34 cellular contexts compared by ENCODE assay signal in the genomic region with DNA sequence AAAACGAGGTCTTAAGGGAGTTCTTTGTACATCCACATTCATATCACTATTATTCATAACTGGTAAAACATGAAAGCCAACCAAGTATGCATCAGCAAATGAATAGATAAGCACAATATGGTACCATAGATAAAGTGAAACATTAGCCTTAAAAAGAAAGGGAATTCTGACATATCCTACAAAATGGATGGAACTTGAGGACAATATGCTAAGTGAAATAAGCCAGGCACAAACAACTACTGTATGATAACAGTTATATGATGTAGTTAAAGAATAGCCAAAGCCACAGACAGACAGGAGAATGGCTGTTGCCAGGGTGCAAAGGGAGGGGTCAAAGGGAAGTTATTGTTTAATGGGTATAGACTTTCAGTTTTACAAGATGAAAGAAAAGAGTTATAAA.
DNase-seq lines count a peak whose midpoint lies in the region; ATAC-seq, FAIRE-seq and TF ChIP-seq lines count a peak whose summit lies in the region.
"Had no signal": no experiment of that assay in that cellular context is flagged by ENCODE, and none has a peak within 500 bp of the region (broad histone marks: within the 10 kb centered on the region; RNA-seq: fewer than 3 reads in every experiment).

No MANE protein-coding gene starts in this region.

- H3K4me2 ChIP-seq in GM12878 (ENCODE audit: control insufficient read depth, insufficient read depth) = no peak overlapping the region
- no peak overlapping the region for H3K4me2 ChIP-seq in GM23338

- TF ChIP-seq POLR2A in GM12878 (IDR thresholded peaks at IDR 0.05; ENCODE audit: low read depth, low read length) (no peak), transverse colon (IDR thresholded peaks at IDR 0.05) (no peak)

- H3K4me1 Mint-ChIP-seq in activated T-cell treated with anti-CD3 and anti-CD28 coated beads, Interleukin-2, amount 50 U/mL, for 72 hours (ENCODE audit: low read depth) = peaks cover under 1% of the 10 kb centered on the region
- peaks cover 1% of the 10 kb centered on the region; the same call in 2 of the 3 replicates for H3K4me1 Mint-ChIP-seq in GM23338
- H3K4me1 Mint-ChIP-seq in CD4-positive, alpha-beta memory T cell = peaks cover 4 to 15% (median 7%) of the 10 kb centered on the region in 4 donors

- SMC1A ChIA-PET in GM12878 (lab: Charles Lee; ENCODE audit: uncharacterized antibody, unreplicated experiment) = interaction anchor here (0.8 to 1.5 kb wide), 3 partner anchors 9 to 29 kb away, joined by 3 to 7 read pairs (median 3); no protein-coding TSS in a partner anchor

- RAD21 ChIA-PET in GM12878 (lab: Charles Lee; ENCODE audit: unreplicated experiment) = interaction anchor here (1.2 kb wide), 1 partner anchor 35 kb away, joined by 3 read pairs; no protein-coding TSS in a partner anchor

- ATAC-seq in activated T-cell treated with anti-CD3 and anti-CD28 coated beads, Interleukin-2, amount 50 U/mL, for 72 hours (replicated peaks in 1 of 2) = no peak
- ATAC-seq in GM12878 = peak; percentile 68
- no peak for ATAC-seq in GM23338
- ATAC-seq: activated T-helper 17 cell treated with anti-CD3 and anti-CD28 coated beads, Interleukin-2, amount 50 U/mL, for 72 hours; Panc1 had no signal

- 100% methylated on average over 1 of the region's 1 CpG for WGBS in GM12878 (ENCODE audit: insufficient coverage, insufficient replicate concordance, low lambda C conversion rate, missing lambda C conversion rate)
- WGBS in transverse colon (ENCODE audit: low coverage in 1 of 2), 2 donors = 33 to 50% methylated on average over 1 of the region's 1 CpG

- TF ChIP-seq RAD21 in GM12878 (IDR thresholded peaks at IDR 0.05; ENCODE audit: insufficient read depth, low read depth, low read length) = no peak

- no peaks in the 10 kb centered on the region for H3F3A ChIP-seq in GM23338 (replicated peaks; ENCODE audit: low read depth)

- H2AFZ ChIP-seq in GM12878 (ENCODE audit: control insufficient read depth, low read depth, low read length) (no peak overlapping the region), GM23338 (no peak overlapping the region)

- TF ChIP-seq EP300 in GM12878 (IDR thresholded peaks at IDR 0.05; ENCODE audit: borderline replicate concordance in 1 of 2, control insufficient read depth in 1 of 2, low read depth in 2 of 2, low read length in 2 of 2) = no peak
- no peak for TF ChIP-seq EP300 in transverse colon (IDR thresholded peaks at IDR 0.05; ENCODE audit: low read depth)

- H3K9me3 Mint-ChIP-seq in activated T-cell treated with anti-CD3 and anti-CD28 coated beads, Interleukin-2, amount 50 U/mL, for 72 hours = no peaks in the 10 kb centered on the region
- no peaks in the 10 kb centered on the region for H3K9me3 Mint-ChIP-seq in GM23338
- no peaks in the 10 kb centered on the region for H3K9me3 Mint-ChIP-seq in CD4-positive, alpha-beta memory T cell
- H3K9me3 Mint-ChIP-seq: activated CD4-positive, alpha-beta memory T cell treated with anti-CD3 and anti-CD28 coated beads, Interleukin-2, amount 10 ng/mL, durations not matched to agents 7 days and 5 days; activated T-helper 17 cell treated with anti-CD3 and anti-CD28 coated beads, Interleukin-2, amount 50 U/mL, for 72 hours had no signal

- DNase-seq in activated T-cell treated with anti-CD3 and anti-CD28 coated beads, Interleukin-2, amount 50 U/mL, for 72 hours = no peak
- no peak for DNase-seq in activated T-cell treated with anti-CD3 and anti-CD28 coated beads for 4 hours
- DNase-seq in GM12878 (ENCODE audit: low read depth, low spot score) = no peak
- DNase-seq in fibroblast of villous mesenchyme (ENCODE audit: low read depth) = peak; percentile 31
- peak; percentile 65 for DNase-seq in transverse colon
- no peak for DNase-seq in HTR-8/SVneo (ENCODE audit: insufficient read length, low spot score)
- no peak for DNase-seq in GM23338 (ENCODE audit: low spot score)
- no peak for DNase-seq in CD4-positive, alpha-beta memory T cell
- DNase-seq: activated CD4-positive, alpha-beta memory T cell treated with anti-CD3 and anti-CD28 coated beads, Interleukin-2, amount 10 ng/mL, durations not matched to agents 7 days and 5 days; activated CD8-positive, alpha-beta memory T cell treated with anti-CD3 and anti-CD28 coated beads, Interleukin-2, amount 50 U/mL, for 48 hours; activated naive CD4-positive, alpha-beta T cell treated with anti-CD3 and anti-CD28 coated beads, Interleukin-2, amount 50 U/mL, for 16 hours; amniotic stem cell; DMS79; effector CD4-positive, alpha-beta T cell; GOT3; Karpas-422; NCI-H1436 treated with DMSO at 0.1 percent for 48 hours; NCI-H2081 treated with DMSO at 0.1 percent for 48 hours; NCI-H345; NCI-H69; pancreas; retina; SHP77; stimulated activated naive CD4-positive, alpha-beta T cell had no signal

- no peaks in the 10 kb centered on the region for H3K27me3 ChIP-seq in GM12878 (replicated peaks in 1 of 2; ENCODE audit: control insufficient read depth in 2 of 2, insufficient read depth in 2 of 2, low read length in 1 of 2)
- no peaks in the 10 kb centered on the region for H3K27me3 ChIP-seq in transverse colon
- no peaks in the 10 kb centered on the region for H3K27me3 ChIP-seq in GM23338 (ENCODE audit: insufficient read depth)
- no peaks in the 10 kb centered on the region for H3K27me3 ChIP-seq in CD4-positive, alpha-beta memory T cell (ENCODE audit: insufficient read depth, low read length)
- H3K27me3 ChIP-seq: pancreas, suprapubic skin had no signal

- FAIRE-seq in GM12878 (lab: Jason Lieb, UNC) = no peak
- FAIRE-seq in HTR-8/SVneo (lab: Jason Lieb, UNC) = no peak
- FAIRE-seq: G401.6, pancreas, urothelium cell line had no signal

- H3K36me3 ChIP-seq in GM12878 (ENCODE audit: control insufficient read depth in 2 of 2, insufficient read depth in 2 of 2, low read length in 1 of 2) (no peaks in the 10 kb centered on the region), transverse colon (no peaks in the 10 kb centered on the region), GM23338 (ENCODE audit: insufficient read depth) (no peaks in the 10 kb centered on the region)
- H3K36me3 ChIP-seq in CD4-positive, alpha-beta memory T cell (ENCODE audit: insufficient read depth, low read length) = no peaks in the 10 kb centered on the region
- H3K36me3 ChIP-seq: pancreas, suprapubic skin had no signal

- no peaks in the 10 kb centered on the region for H3K79me2 ChIP-seq in GM12878 (ENCODE audit: control insufficient read depth, insufficient read depth, low read length)
- H3K79me2 ChIP-seq in GM23338 (replicated peaks; ENCODE audit: insufficient read depth) = peaks cover 74% of the 10 kb centered on the region

- intact Hi-C loops in GM12878 (cut with micrococcal nuclease; ENCODE audit: unreplicated experiment) = no loop called here
- intact Hi-C loops in transverse colon (cut with DNase I; ENCODE audit: low total_unique reads) = no loop called here
- intact Hi-C loops in CD4-positive, alpha-beta memory T cell (cut with micrococcal nuclease) = no loop called here

- H3K9ac ChIP-seq in GM12878 (ENCODE audit: control insufficient read depth, insufficient read depth, low read length) = no peak overlapping the region

- H3K9me3 ChIP-seq in GM12878 (replicated peaks; ENCODE audit: control insufficient read depth, insufficient read depth, low read length) (no peaks in the 10 kb centered on the region), transverse colon (no peaks in the 10 kb centered on the region)
- no peaks in the 10 kb centered on the region for H3K9me3 ChIP-seq in CD4-positive, alpha-beta memory T cell (ENCODE audit: control insufficient read depth in 1 of 2, low read length in 2 of 2)
- H3K9me3 ChIP-seq: pancreas, suprapubic skin had no signal

- CTCF ChIA-PET in GM12878 (lab: Yijun Ruan, JAX) = no interaction called here
- CTCF ChIA-PET in CD4-positive, alpha-beta memory T cell (lab: Charles Lee; ENCODE audit: partially characterized antibody) = no interaction called here

- TF ChIP-seq CTCF in GM12878 (IDR thresholded peaks at IDR 0.05 in 2 of 3, conservative IDR thresholded peaks at IDR 0.05 in 1 of 3; ENCODE audit: control insufficient read depth in 2 of 3, extremely low read depth in 1 of 3, insufficient read depth in 1 of 3, low read depth in 3 of 3, low read length in 3 of 3) (no peak), fibroblast of villous mesenchyme (IDR thresholded peaks at IDR 0.05; ENCODE audit: insufficient read depth, low read depth, low read length) (no peak), transverse colon (IDR thresholded peaks at IDR 0.05) (no peak), GM23338 (conservative IDR thresholded peaks at IDR 0.05; ENCODE audit: low read depth in 2 of 2) (no peak)

- peak overlapping the region; percentile 17 for H3K27ac Mint-ChIP-seq in activated T-cell treated with anti-CD3 and anti-CD28 coated beads, Interleukin-2, amount 50 U/mL, for 72 hours
- H3K27ac Mint-ChIP-seq in GM23338 = no peak overlapping the region
- H3K27ac Mint-ChIP-seq in CD4-positive, alpha-beta memory T cell = peak overlapping the region in 1 of 7 donors; percentile 54
- H3K27ac Mint-ChIP-seq: activated CD4-positive, alpha-beta memory T cell treated with anti-CD3 and anti-CD28 coated beads, Interleukin-2, amount 10 ng/mL, durations not matched to agents 7 days and 5 days; activated T-helper 17 cell treated with anti-CD3 and anti-CD28 coated beads, Interleukin-2, amount 50 U/mL, for 72 hours; nephron had no signal

- H3K4me3 ChIP-seq in GM12878 (no peak overlapping the region), fibroblast of villous mesenchyme (ENCODE audit: low read depth, low read length) (no peak overlapping the region), transverse colon (no peak overlapping the region), GM23338 (no peak overlapping the region)
- H3K4me3 ChIP-seq in CD4-positive, alpha-beta memory T cell (ENCODE audit: low read length in 2 of 2) = no peak overlapping the region
- H3K4me3 ChIP-seq: pancreas, suprapubic skin had no signal

- no peak overlapping the region for H3K27ac ChIP-seq in GM12878 (ENCODE audit: control insufficient read depth, insufficient read depth)
- peak overlapping the region; percentile 1 to 73 (median 50) for H3K27ac ChIP-seq in transverse colon
- H3K27ac ChIP-seq in GM23338 (ENCODE audit: low read depth) = no peak overlapping the region
- H3K27ac ChIP-seq in CD4-positive, alpha-beta memory T cell (ENCODE audit: low read depth, low read length) = no peak overlapping the region
- H3K27ac ChIP-seq: C4-2B, epithelial cell of prostate, HL-60, pancreas, suprapubic skin had no signal

- H3K4me1 ChIP-seq in GM12878 (ENCODE audit: control insufficient read depth, insufficient read depth, low read length) = no peaks in the 10 kb centered on the region
- peaks cover 3 to 38% (median 21%) of the 10 kb centered on the region in 4 donors for H3K4me1 ChIP-seq in transverse colon
- no peaks in the 10 kb centered on the region for H3K4me1 ChIP-seq in GM23338 (ENCODE audit: insufficient read depth)
- peaks cover 2% of the 10 kb centered on the region for H3K4me1 ChIP-seq in CD4-positive, alpha-beta memory T cell (ENCODE audit: insufficient read depth, low read length)

- no peaks in the 10 kb centered on the region for H3K27me3 Mint-ChIP-seq in activated T-cell treated with anti-CD3 and anti-CD28 coated beads, Interleukin-2, amount 50 U/mL, for 72 hours (ENCODE audit: low read depth)
- H3K27me3 Mint-ChIP-seq in GM23338 (ENCODE audit: insufficient read depth, low read depth, poor library complexity) = peaks cover 1% of the 10 kb centered on the region
- H3K27me3 Mint-ChIP-seq in CD4-positive, alpha-beta memory T cell = no peaks in the 10 kb centered on the region
- H3K27me3 Mint-ChIP-seq: activated CD4-positive, alpha-beta memory T cell treated with anti-CD3 and anti-CD28 coated beads, Interleukin-2, amount 10 ng/mL, durations not matched to agents 7 days and 5 days; activated T-helper 17 cell treated with anti-CD3 and anti-CD28 coated beads, Interleukin-2, amount 50 U/mL, for 72 hours; brain had no signal

- peaks cover 4 to 6% of the 10 kb centered on the region in 2 donors for H3K36me3 Mint-ChIP-seq in activated T-cell treated with anti-CD3 and anti-CD28 coated beads, Interleukin-2, amount 50 U/mL, for 72 hours (ENCODE audit: insufficient read depth in 2 of 2)
- H3K36me3 Mint-ChIP-seq in GM23338 (ENCODE audit: low read depth) = peaks cover 42% of the 10 kb centered on the region
- peaks cover 0 to 15% of the 10 kb centered on the region in 2 donors for H3K36me3 Mint-ChIP-seq in CD4-positive, alpha-beta memory T cell

- POLR2A ChIA-PET in GM12878 (lab: Charles Lee) = no interaction called here
- POLR2A ChIA-PET in CD4-positive, alpha-beta memory T cell (lab: Charles Lee; ENCODE audit: partially characterized antibody) = no interaction called here

- no peak overlapping the region for H3K4me3 Mint-ChIP-seq in activated T-cell treated with anti-CD3 and anti-CD28 coated beads, Interleukin-2, amount 50 U/mL, for 72 hours
- H3K4me3 Mint-ChIP-seq in GM23338 = no peak overlapping the region
- H3K4me3 Mint-ChIP-seq in CD4-positive, alpha-beta memory T cell = no peak overlapping the region
- H3K4me3 Mint-ChIP-seq: activated CD4-positive, alpha-beta memory T cell treated with anti-CD3 and anti-CD28 coated beads, Interleukin-2, amount 10 ng/mL, durations not matched to agents 7 days and 5 days; activated T-helper 17 cell treated with anti-CD3 and anti-CD28 coated beads, Interleukin-2, amount 50 U/mL, for 72 hours; brain; nephron had no signal

- no TSS peak for BruUV-seq in GM12878 (replicated peaks; lab: Mats Ljungman, UMichigan)

- H4K20me1 ChIP-seq in GM12878 (ENCODE audit: control insufficient read depth, insufficient read depth) (no peaks in the 10 kb centered on the region), GM23338 (replicated peaks; ENCODE audit: insufficient read depth) (peaks cover 5% of the 10 kb centered on the region)

- H3K9me2 ChIP-seq in GM23338 (ENCODE audit: insufficient read depth) = no peaks in the 10 kb centered on the region

- in situ Hi-C loops in GM12878 (cut with MboI) = no loop called here
- in situ Hi-C loops in transverse colon (cut with MboI; ENCODE audit: low pct_ligation_motif_present in 1 of 4, low pct_unique_long_range_greater_than_20kb in 1 of 4, low sequenced_read_pairs in 3 of 4) = no loop called here

Comparison
In these comparisons a context has a peak if more than half of its experiments do, and no peak if none do; other contexts are left out.
1. DNase-seq: peak in fibroblast of villous mesenchyme (single experiment) and transverse colon (single experiment); none in activated T-cell treated with anti-CD3 and anti-CD28 coated beads, Interleukin-2, amount 50 U/mL, for 72 hours (0 of 2), activated T-cell treated with anti-CD3 and anti-CD28 coated beads for 4 hours (single experiment), GM12878 (single experiment), HTR-8/SVneo (single experiment), GM23338 (single experiment) and CD4-positive, alpha-beta memory T cell (0 of 5).
2. H3K27ac ChIP-seq: peak in transverse colon (4 of 4); none in GM12878 (single experiment), GM23338 (single experiment) and CD4-positive, alpha-beta memory T cell (single experiment).